Comparison of ENCODE assay signal across 24 cellular contexts in the genomic region with DNA sequence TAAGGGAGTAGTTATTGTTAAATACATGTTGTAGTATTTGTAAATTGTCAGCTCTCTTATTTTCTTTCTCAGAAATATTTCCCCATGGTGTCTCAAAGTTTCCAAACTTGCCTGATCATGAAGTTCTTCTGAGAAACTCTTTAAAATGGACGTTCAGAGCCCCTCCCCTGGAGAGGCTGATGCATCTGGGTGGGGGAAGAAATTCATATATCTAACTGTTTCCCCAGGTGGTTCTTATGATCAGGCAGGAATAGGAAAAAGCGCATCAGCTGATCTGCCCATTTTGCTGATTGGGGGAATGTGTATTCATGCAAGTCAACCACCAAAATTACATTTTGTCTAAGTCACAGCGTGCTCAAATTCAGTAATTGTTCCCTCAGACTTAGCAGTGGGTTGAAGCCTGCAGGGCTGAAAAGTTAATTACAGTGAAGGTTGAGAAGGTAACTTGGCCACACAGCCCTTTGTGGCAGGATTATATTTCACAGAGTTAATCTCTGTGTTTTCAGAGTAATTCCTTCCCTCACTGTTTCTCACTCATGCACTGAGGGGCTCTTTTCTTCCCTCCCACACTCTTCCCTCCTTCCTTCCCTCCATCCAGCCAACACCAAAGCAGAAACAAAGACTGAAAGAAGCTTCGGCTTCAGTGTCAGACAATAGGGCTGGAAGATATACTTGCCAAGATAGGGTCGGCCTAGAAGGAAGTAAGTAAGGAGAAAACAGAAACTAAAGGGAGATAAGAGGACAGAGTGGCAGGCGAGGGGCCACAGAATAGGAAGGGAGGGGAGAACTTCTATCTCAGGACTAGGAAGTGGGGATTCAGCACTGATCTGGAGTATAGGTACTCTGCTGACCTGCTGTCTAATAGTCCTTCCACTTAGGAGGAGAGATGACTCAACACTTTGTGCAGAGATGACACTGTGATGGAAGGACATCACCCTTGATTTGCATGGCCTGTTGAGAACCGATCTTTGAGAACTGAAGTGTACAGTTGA. TPM values are rescaled to one million over a fixed set of nuclear protein-coding genes. Genes with fewer than 3 reads are reported as not detected.
DNase-seq lines count a peak whose midpoint lies in the region; ATAC-seq and TF ChIP-seq lines count a peak whose summit lies in the region.
"Had no signal": no experiment of that assay in that cellular context is flagged by ENCODE, and none has a peak within 500 bp of the region (broad histone marks: within the 10 kb centered on the region; RNA-seq: fewer than 3 reads in every experiment).

No MANE protein-coding gene starts in this region.

- H3K27me3 ChIP-seq in RWPE2 (ENCODE audit: insufficient read depth, poor library complexity, severe bottlenecking), result peaks cover 8% of the 10 kb centered on the region
- H3K27me3 ChIP-seq in gastrocnemius medialis, result no peaks in the 10 kb centered on the region
- H3K27me3 ChIP-seq: body of pancreas, esophagus muscularis mucosa had no signal

- POLR2A ChIA-PET in activated CD8-positive, alpha-beta T cell treated with anti-CD3 and anti-CD28 coated beads for 36 hours (lab: Charles Lee), result no interaction called here
- POLR2A ChIA-PET in activated CD8-positive, alpha-beta T cell treated with anti-CD3 and anti-CD28 coated beads, Interleukin-2, amount 10 ng/mL, durations not matched to agents 7 days and 5 days (lab: Charles Lee), result no interaction called here

- intact Hi-C loops in activated CD8-positive, alpha-beta T cell treated with anti-CD3 and anti-CD28 coated beads for 36 hours (cut with micrococcal nuclease), result no loop called here
- intact Hi-C loops in gastrocnemius medialis (cut with DNase I; ENCODE audit: low total_unique reads), result no loop called here

- H3K9me3 ChIP-seq in RWPE2 (ENCODE audit: severe bottlenecking), result no peaks in the 10 kb centered on the region
- H3K9me3 ChIP-seq in gastrocnemius medialis, result no peaks in the 10 kb centered on the region
- H3K9me3 ChIP-seq: body of pancreas, Caco-2, esophagus muscularis mucosa had no signal

- peak; percentile 55 for ATAC-seq in activated CD8-positive, alpha-beta T cell treated with anti-CD3 and anti-CD28 coated beads for 36 hours
- ATAC-seq in activated CD8-positive, alpha-beta T cell treated with anti-CD3 and anti-CD28 coated beads, Interleukin-2, amount 10 ng/mL, durations not matched to agents 7 days and 5 days, result no peak
- ATAC-seq in HG02798 (IDR thresholded peaks at IDR 0.05; ENCODE audit: poor library complexity, unreplicated experiment) (peak; percentile 55), RWPE2 (ENCODE audit: low read depth) (peak; percentile 31; the same call in 1 of the 3 replicates), gastrocnemius medialis (no peak), HG03196 (IDR thresholded peaks at IDR 0.05; ENCODE audit: unreplicated experiment) (no peak)
- ATAC-seq: body of pancreas had no signal

- H3K36me3 ChIP-seq in RWPE2 (ENCODE audit: low read depth) (no peaks in the 10 kb centered on the region), gastrocnemius medialis (no peaks in the 10 kb centered on the region)
- H3K36me3 ChIP-seq: esophagus muscularis mucosa had no signal

- H3K4me3 ChIP-seq in RWPE2 (ENCODE audit: severe bottlenecking) (no peak overlapping the region), gastrocnemius medialis (no peak overlapping the region)
- H3K4me3 ChIP-seq: body of pancreas, esophagus muscularis mucosa, PC-9 had no signal

- TF ChIP-seq POLR2A in gastrocnemius medialis (IDR thresholded peaks at IDR 0.05), result no peak

- H3K4me1 Mint-ChIP-seq in activated CD8-positive, alpha-beta T cell treated with anti-CD3 and anti-CD28 coated beads for 36 hours (ENCODE audit: low read depth), result peaks cover 9% of the 10 kb centered on the region
- H3K4me1 Mint-ChIP-seq in activated CD8-positive, alpha-beta T cell treated with anti-CD3 and anti-CD28 coated beads, Interleukin-2, amount 10 ng/mL, durations not matched to agents 7 days and 5 days (ENCODE audit: low read depth), result no peaks in the 10 kb centered on the region
- H3K4me1 Mint-ChIP-seq in nephron progenitor cell, result peaks cover 13% of the 10 kb centered on the region
- H3K4me1 Mint-ChIP-seq: activated CD4-positive, alpha-beta T cell treated with anti-CD3 and anti-CD28 coated beads, Interleukin-2, amount 10 ng/mL, durations not matched to agents 24 days and 14 days; IgD-negative memory B cell; neural crest cell had no signal

- CTCF ChIA-PET in activated CD8-positive, alpha-beta T cell treated with anti-CD3 and anti-CD28 coated beads for 36 hours (lab: Charles Lee), result interaction anchor here (1.1 to 1.7 kb wide), 4 partner anchors 18 to 242 kb away, joined by 3 to 6 read pairs (median 4); no protein-coding TSS in a partner anchor
- CTCF ChIA-PET in activated CD8-positive, alpha-beta T cell treated with anti-CD3 and anti-CD28 coated beads, Interleukin-2, amount 10 ng/mL, durations not matched to agents 7 days and 5 days (lab: Charles Lee), result interaction anchor here (0.9 to 1.3 kb wide), 4 partner anchors 19 to 247 kb away, joined by 3 to 5 read pairs (median 3); no protein-coding TSS in a partner anchor

- H3K4me1 ChIP-seq in RWPE2 (ENCODE audit: insufficient read depth, poor library complexity, severe bottlenecking) (no peaks in the 10 kb centered on the region), gastrocnemius medialis (no peaks in the 10 kb centered on the region)
- H3K4me1 ChIP-seq: body of pancreas, Caco-2, esophagus muscularis mucosa had no signal

- peaks cover 3% of the 10 kb centered on the region for H3K27me3 Mint-ChIP-seq in activated CD8-positive, alpha-beta T cell treated with anti-CD3 and anti-CD28 coated beads for 36 hours
- H3K27me3 Mint-ChIP-seq in activated CD8-positive, alpha-beta T cell treated with anti-CD3 and anti-CD28 coated beads, Interleukin-2, amount 10 ng/mL, durations not matched to agents 7 days and 5 days (ENCODE audit: low read depth), result no peaks in the 10 kb centered on the region
- peaks cover 3% of the 10 kb centered on the region for H3K27me3 Mint-ChIP-seq in nephron progenitor cell (ENCODE audit: low read depth, poor library complexity)

- in situ Hi-C loops in gastrocnemius medialis (cut with MboI; ENCODE audit: low sequenced_read_pairs in 4 of 4), result no loop called here

- no peaks in the 10 kb centered on the region for H3K9me3 Mint-ChIP-seq in activated CD8-positive, alpha-beta T cell treated with anti-CD3 and anti-CD28 coated beads for 36 hours
- H3K9me3 Mint-ChIP-seq in activated CD8-positive, alpha-beta T cell treated with anti-CD3 and anti-CD28 coated beads, Interleukin-2, amount 10 ng/mL, durations not matched to agents 7 days and 5 days (ENCODE audit: insufficient read depth), result no peaks in the 10 kb centered on the region
- no peaks in the 10 kb centered on the region for H3K9me3 Mint-ChIP-seq in nephron progenitor cell
- H3K9me3 Mint-ChIP-seq: activated CD4-positive, alpha-beta T cell treated with anti-CD3 and anti-CD28 coated beads, Interleukin-2, amount 10 ng/mL, durations not matched to agents 24 days and 14 days; IgD-negative memory B cell; neural crest cell had no signal

- peak overlapping the region; percentile 19 for H3K27ac Mint-ChIP-seq in activated CD8-positive, alpha-beta T cell treated with anti-CD3 and anti-CD28 coated beads for 36 hours
- no peak overlapping the region for H3K27ac Mint-ChIP-seq in activated CD8-positive, alpha-beta T cell treated with anti-CD3 and anti-CD28 coated beads, Interleukin-2, amount 10 ng/mL, durations not matched to agents 7 days and 5 days
- peak overlapping the region; percentile 34 for H3K27ac Mint-ChIP-seq in nephron progenitor cell
- H3K27ac Mint-ChIP-seq: activated CD4-positive, alpha-beta T cell treated with anti-CD3 and anti-CD28 coated beads, Interleukin-2, amount 10 ng/mL, durations not matched to agents 24 days and 14 days; IgD-negative memory B cell had no signal

- H3K36me3 Mint-ChIP-seq in activated CD8-positive, alpha-beta T cell treated with anti-CD3 and anti-CD28 coated beads for 36 hours (ENCODE audit: low read depth), result no peaks in the 10 kb centered on the region
- H3K36me3 Mint-ChIP-seq in activated CD8-positive, alpha-beta T cell treated with anti-CD3 and anti-CD28 coated beads, Interleukin-2, amount 10 ng/mL, durations not matched to agents 7 days and 5 days (ENCODE audit: low read depth), result no peaks in the 10 kb centered on the region
- no peaks in the 10 kb centered on the region for H3K36me3 Mint-ChIP-seq in nephron progenitor cell (ENCODE audit: low read depth)

- DNase-seq in activated CD8-positive, alpha-beta T cell treated with anti-CD3 and anti-CD28 coated beads for 36 hours, result peak; percentile 37
- DNase-seq in activated CD8-positive, alpha-beta T cell treated with anti-CD3 and anti-CD28 coated beads, Interleukin-2, amount 10 ng/mL, durations not matched to agents 7 days and 5 days, result no peak
- DNase-seq in RWPE2 (ENCODE audit: low spot score), result no peak
- DNase-seq in nephron progenitor cell, result no peak
- DNase-seq in gastrocnemius medialis, result no peak
- no peak for DNase-seq in NCI-H2227 treated with DMSO at 0.1 percent for 48 hours (lab: John Stamatoyannopoulos, UW)
- DNase-seq: activated CD4-positive, alpha-beta T cell treated with anti-CD3 and anti-CD28 coated beads, Interleukin-2, amount 10 ng/mL, durations not matched to agents 24 days and 14 days; activated effector memory CD4-positive, alpha-beta T cell treated with Interleukin-2 at 50 U/mL for 16 hours; body of pancreas; Caco-2; effector CD8-positive, alpha-beta T cell; EL; NCI-H1436 treated with DMSO at 0.1 percent for 48 hours; NCI-H2171; NCI-H748 treated with DMSO at 0.1 percent for 48 hours; PC-9; posterior cingulate gyrus; SHP77 treated with DMSO at 0.1 percent for 48 hours; substantia nigra had no signal

- H3K27ac ChIP-seq in RWPE2 (ENCODE audit: poor library complexity, severe bottlenecking) (no peak overlapping the region), gastrocnemius medialis (no peak overlapping the region)
- H3K27ac ChIP-seq: body of pancreas, esophagus muscularis mucosa, PC-9 had no signal

- H3K4me3 Mint-ChIP-seq in activated CD8-positive, alpha-beta T cell treated with anti-CD3 and anti-CD28 coated beads for 36 hours, result no peak overlapping the region
- no peak overlapping the region for H3K4me3 Mint-ChIP-seq in activated CD8-positive, alpha-beta T cell treated with anti-CD3 and anti-CD28 coated beads, Interleukin-2, amount 10 ng/mL, durations not matched to agents 7 days and 5 days
- H3K4me3 Mint-ChIP-seq in nephron progenitor cell, result no peak overlapping the region
- H3K4me3 Mint-ChIP-seq: activated CD4-positive, alpha-beta T cell treated with anti-CD3 and anti-CD28 coated beads, Interleukin-2, amount 10 ng/mL, durations not matched to agents 24 days and 14 days; neural crest cell had no signal

- no peak for TF ChIP-seq CTCF in activated CD8-positive, alpha-beta T cell treated with anti-CD3 and anti-CD28 coated beads for 36 hours (IDR thresholded peaks at IDR 0.05)
- no peak for TF ChIP-seq CTCF in RWPE2 (IDR thresholded peaks at IDR 0.05; ENCODE audit: poor library complexity, severe bottlenecking)
- no peak for TF ChIP-seq CTCF in nephron progenitor cell (IDR thresholded peaks at IDR 0.05)
- no peak for TF ChIP-seq CTCF in gastrocnemius medialis (IDR thresholded peaks at IDR 0.05 in 4 of 5, conservative IDR thresholded peaks at IDR 0.05 in 1 of 5)

RNA-seq across cellular contexts. Expression of a gene that starts 50.5 kb away (rescaled TPM):
- total RNA-seq in activated CD8-positive, alpha-beta T cell treated with anti-CD3 and anti-CD28 coated beads for 36 hours, result 10 to 100 TPM; 28.0 to 28.8 TPM
- total RNA-seq in activated CD8-positive, alpha-beta T cell treated with anti-CD3 and anti-CD28 coated beads, Interleukin-2, amount 10 ng/mL, durations not matched to agents 7 days and 5 days, result 10 to 100 TPM; 24.1 to 25.8 TPM
- total RNA-seq in gastrocnemius medialis, result 10 to 100 TPM; 18.1 to 22.0 (median 19.7) TPM

Comparison
In these comparisons a context has a peak if more than half of its experiments do, and no peak if none do; other contexts are left out.
1. ATAC-seq: peak in activated CD8-positive, alpha-beta T cell treated with anti-CD3 and anti-CD28 coated beads for 36 hours (single experiment), HG02798 (single experiment) and RWPE2 (single experiment); none in activated CD8-positive, alpha-beta T cell treated with anti-CD3 and anti-CD28 coated beads, Interleukin-2, amount 10 ng/mL, durations not matched to agents 7 days and 5 days (single experiment), gastrocnemius medialis (0 of 2) and HG03196 (single experiment).